In genomic region chr6:98039876-98040605, GRCh38 we compare ENCODE assay signal across 8 cellular contexts.
A peak's percentile ranks its signal among the peaks of the same experiment; 100 is the strongest.
DNase-seq lines count a peak whose midpoint lies in the region; ATAC-seq, FAIRE-seq and TF ChIP-seq lines count a peak whose summit lies in the region.
"Had no signal": no experiment of that assay in that cellular context is flagged by ENCODE, and none has a peak within 500 bp of the region (broad histone marks: within the 10 kb centered on the region; RNA-seq: fewer than 3 reads in every experiment).

No MANE protein-coding gene starts in this region.

- H3K4me1 Mint-ChIP-seq in nephron progenitor cell, result peaks cover 50% of the 10 kb centered on the region

- H3K36me3 ChIP-seq in bronchial epithelial cell (ENCODE audit: control insufficient read depth, insufficient read depth, low read length), result no peaks in the 10 kb centered on the region

- no peaks in the 10 kb centered on the region for H3K27me3 ChIP-seq in bronchial epithelial cell (ENCODE audit: control insufficient read depth, insufficient read depth, low read length)

- FAIRE-seq in bronchial epithelial cell (lab: Jason Lieb, UNC), result no peak

- H3K27me3 Mint-ChIP-seq in nephron progenitor cell (ENCODE audit: low read depth, poor library complexity), result no peaks in the 10 kb centered on the region

- no peak overlapping the region for H3K4me3 ChIP-seq in bronchial epithelial cell (ENCODE audit: low read depth, low read length)

- ATAC-seq in HG02642 (IDR thresholded peaks at IDR 0.05; ENCODE audit: poor library complexity, unreplicated experiment), result no peak
- ATAC-seq: esophagus mucosa had no signal

- H3K36me3 Mint-ChIP-seq in nephron progenitor cell (ENCODE audit: low read depth), result no peaks in the 10 kb centered on the region

- peak; percentile 50 for TF ChIP-seq RAD21 in Ishikawa (IDR thresholded peaks at IDR 0.05; ENCODE audit: low read depth)

- TF ChIP-seq CTCF in bronchial epithelial cell (IDR thresholded peaks at IDR 0.05; ENCODE audit: insufficient read depth, low read length, severe bottlenecking) (peak; percentile 46), nephron progenitor cell (IDR thresholded peaks at IDR 0.05) (no peak)

- peak overlapping the region; percentile 29 for H3K4me3 Mint-ChIP-seq in nephron progenitor cell

- no peaks in the 10 kb centered on the region for H3K9me3 Mint-ChIP-seq in nephron progenitor cell

- no peak for TF ChIP-seq EP300 in Ishikawa (IDR thresholded peaks at IDR 0.05; ENCODE audit: borderline replicate concordance)

- DNase-seq in GM03348 (ENCODE audit: low spot score) (peak; percentile 32), bronchial epithelial cell (ENCODE audit: low read depth) (peak; percentile 22), nephron progenitor cell (no peak), activated gamma-delta T cell treated with Interleukin-2 at 50 U/mL for 16 hours (no peak)
- no peak for DNase-seq in activated CD8-positive, alpha-beta memory T cell treated with anti-CD3 and anti-CD28 coated beads for 24 hours

- no peak overlapping the region for H3K27ac Mint-ChIP-seq in nephron progenitor cell

TF ChIP-seq in Ishikawa, 13 proteins besides CTCF, POLR2A, EP300 and RAD21:
- no peak for TF ChIP-seq CEBPB (IDR thresholded peaks at IDR 0.05)
- TF ChIP-seq REST (IDR thresholded peaks at IDR 0.05; ENCODE audit: low read depth), result no peak
- TF ChIP-seq TAF1 (IDR thresholded peaks at IDR 0.05; ENCODE audit: low read depth), result no peak
- TF ChIP-seq YY1 (IDR thresholded peaks at IDR 0.05; ENCODE audit: low read depth), result no peak
- no peak for TF ChIP-seq TEAD4 (IDR thresholded peaks at IDR 0.05)
- TF ChIP-seq NFIC (IDR thresholded peaks at IDR 0.05), result no peak
- TF ChIP-seq ZBTB7A (IDR thresholded peaks at IDR 0.05; ENCODE audit: low read depth), result no peak
- no peak for TF ChIP-seq CREB1 (IDR thresholded peaks at IDR 0.05; ENCODE audit: low read depth)
- TF ChIP-seq EGR1 (IDR thresholded peaks at IDR 0.05), result no peak
TF ChIP-seq in Ishikawa: peak in this region for 0.

Comparison
In these comparisons a context has a peak if more than half of its experiments do, and no peak if none do; other contexts are left out.
1. DNase-seq: peak in GM03348 (single experiment) and bronchial epithelial cell (single experiment); none in nephron progenitor cell (single experiment), activated gamma-delta T cell treated with Interleukin-2 at 50 U/mL for 16 hours (single experiment) and activated CD8-positive, alpha-beta memory T cell treated with anti-CD3 and anti-CD28 coated beads for 24 hours (single experiment).